ENCODE assay signal across 8 cellular contexts in the genomic region with DNA sequence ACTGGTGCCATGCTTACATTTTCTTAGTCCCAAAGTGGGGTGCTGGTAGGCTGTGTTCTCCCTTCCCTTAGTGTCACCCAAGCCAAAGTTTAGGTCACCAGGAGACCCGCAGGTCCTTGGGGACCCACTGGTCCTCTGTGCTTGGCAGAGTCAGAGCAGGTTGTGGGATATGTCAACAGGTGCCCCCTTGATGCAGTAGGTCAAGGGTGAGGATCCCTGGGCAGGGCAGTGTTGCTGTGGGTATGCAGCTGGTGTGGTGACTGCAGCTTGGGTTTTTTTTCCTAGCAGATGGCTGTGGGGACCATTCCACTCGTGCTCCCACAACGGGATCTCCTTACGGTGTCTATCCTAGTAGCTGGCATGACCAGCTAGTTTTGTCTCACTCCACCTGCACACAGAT.
"Had no signal": no experiment of that assay in that cellular context is flagged by ENCODE, and none has a peak within 500 bp of the region (broad histone marks: within the 10 kb centered on the region; RNA-seq: fewer than 3 reads in every experiment).

No MANE protein-coding gene starts in this region.

- H3K9ac ChIP-seq: GM23248, KMS-11 had no signal

- DNase-seq: GM23248, H7, IMR-90 had no signal

- H3K4me3 ChIP-seq: GM23248, HAP-1, K562 had no signal

- H3K27ac ChIP-seq: GM23248, KMS-11 had no signal

- H3K4me1 ChIP-seq: HAP-1 had no signal

- H3K36me3 ChIP-seq: HAP-1 had no signal

- H3K4me2 ChIP-seq: KMS-11 had no signal

- H3K9me3 ChIP-seq: HAP-1 had no signal

- ATAC-seq: HCT116, K562 had no signal

- FAIRE-seq: HTR-8/SVneo, K562 had no signal

- H2AFZ ChIP-seq: GM23248 had no signal
